8 cellular contexts compared by ENCODE assay signal in the genomic region with DNA sequence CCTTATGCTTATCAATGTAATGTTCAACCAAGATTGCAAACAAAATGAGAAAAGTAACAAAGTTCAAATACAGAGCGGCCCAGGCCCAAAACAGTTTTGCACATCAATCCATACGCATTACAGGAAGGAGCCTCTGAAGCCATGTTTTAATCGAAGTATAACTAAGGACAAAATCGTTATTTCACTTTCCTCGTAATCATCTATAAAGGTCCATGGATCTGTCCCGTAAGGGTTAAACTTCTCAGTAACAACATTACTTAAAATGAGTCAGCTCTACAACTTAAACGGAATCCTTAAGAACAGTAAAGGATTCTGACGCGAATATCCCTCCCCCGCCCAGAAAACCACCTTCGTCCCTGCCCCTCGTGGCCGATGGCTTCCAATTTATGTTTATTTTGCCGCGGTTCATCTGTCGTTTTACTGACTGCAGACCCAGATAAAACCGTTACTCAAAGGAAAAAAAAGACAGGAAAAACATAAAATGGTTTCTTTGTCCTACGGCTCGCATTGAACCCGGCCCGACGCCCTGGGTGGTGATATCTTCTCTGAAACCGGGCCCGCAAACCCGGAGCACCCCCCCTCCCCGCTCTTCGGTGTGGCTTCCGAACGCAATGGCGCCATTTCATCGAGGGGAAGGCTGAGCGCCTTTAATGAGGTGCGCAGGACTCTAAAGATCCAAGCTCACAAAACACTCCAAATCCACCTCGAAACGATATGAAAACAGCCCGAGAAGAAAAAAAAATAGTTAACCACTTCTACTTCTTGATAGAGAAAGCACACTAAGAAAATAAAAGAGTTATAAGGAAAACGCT. TPM values are rescaled to one million over a fixed set of nuclear protein-coding genes. Genes with fewer than 3 reads are reported as not detected.
DNase-seq lines count a peak whose midpoint lies in the region; ATAC-seq and TF ChIP-seq lines count a peak whose summit lies in the region.

No MANE protein-coding gene starts in this region.

- H3K27ac ChIP-seq in SJCRH30 (peak overlapping the region; percentile 99), upper lobe of right lung (peak overlapping the region; percentile 99)

- peak overlapping the region; percentile 98 for H3K4me3 ChIP-seq in SJCRH30
- peak overlapping the region; percentile 89 for H3K4me3 ChIP-seq in upper lobe of right lung

- no peaks in the 10 kb centered on the region for H3K9me3 ChIP-seq in SJCRH30 (replicated peaks)
- no peaks in the 10 kb centered on the region for H3K9me3 ChIP-seq in upper lobe of right lung

- peak overlapping the region; percentile 99 to 100 for H3K27ac Mint-ChIP-seq in activated naive CD4-positive, alpha-beta T cell treated with anti-CD3 and anti-CD28 coated beads, Interleukin-2, amount 50 U/mL, for 72 hours

- H3K27me3 ChIP-seq in SJCRH30: no peaks in the 10 kb centered on the region
- H3K27me3 ChIP-seq in upper lobe of right lung: no peaks in the 10 kb centered on the region

- DNase-seq in SIG-M5 treated with dmso at 0.1 percent for 504 hours (lab: John Stamatoyannopoulos, UW; ENCODE audit: unreplicated experiment): peak; percentile 65
- no peak for DNase-seq in SIG-M5 (lab: John Stamatoyannopoulos, UW)
- peak; percentile 67 to 78 for DNase-seq in SJCRH30
- peak in 1 of 2 donors; percentile 50 for DNase-seq in activated naive CD4-positive, alpha-beta T cell treated with anti-CD3 and anti-CD28 coated beads, Interleukin-2, amount 50 U/mL, for 72 hours (ENCODE audit: low spot score in 2 of 2)
- DNase-seq in cardiac septum (ENCODE audit: low spot score): peak; percentile 83
- peak in 8 of 10 donors; percentile 47 to 93 (median 65) for DNase-seq in posterior cingulate gyrus
- DNase-seq in upper lobe of right lung: peak; percentile 82

- H3K36me3 Mint-ChIP-seq in activated naive CD4-positive, alpha-beta T cell treated with anti-CD3 and anti-CD28 coated beads, Interleukin-2, amount 50 U/mL, for 72 hours: peaks cover 80 to 86% of the 10 kb centered on the region in 2 donors

- H3K4me1 ChIP-seq in SJCRH30 (peaks cover 8% of the 10 kb centered on the region), upper lobe of right lung (peaks cover 51% of the 10 kb centered on the region)

- no peak for ATAC-seq in activated naive CD4-positive, alpha-beta T cell treated with anti-CD3 and anti-CD28 coated beads, Interleukin-2, amount 50 U/mL, for 72 hours
- ATAC-seq in upper lobe of right lung (peak; percentile 12), GM21576 (IDR thresholded peaks at IDR 0.05; ENCODE audit: unreplicated experiment) (no peak)

- peaks cover 84% of the 10 kb centered on the region for H3K36me3 ChIP-seq in SJCRH30
- H3K36me3 ChIP-seq in upper lobe of right lung: peaks cover 47% of the 10 kb centered on the region

- no peaks in the 10 kb centered on the region for H3K9me3 Mint-ChIP-seq in activated naive CD4-positive, alpha-beta T cell treated with anti-CD3 and anti-CD28 coated beads, Interleukin-2, amount 50 U/mL, for 72 hours

- intact Hi-C loops in cardiac septum (cut with DNase I) (loop anchor here (5.0 to 10.0 kb wide), 2 partner anchors 663 to 905 kb away; a partner anchor contains a TSS), posterior cingulate gyrus (cut with DNase I) (loop anchor here (2.0 to 10.0 kb wide), 5 partner anchors 47 to 465 kb away; a partner anchor contains a TSS), upper lobe of right lung (cut with DNase I) (no loop called here)

- TF ChIP-seq CTCF in upper lobe of right lung (IDR thresholded peaks at IDR 0.05): no peak

RNA-seq across cellular contexts. Expression of a gene that starts 1.0 kb away (rescaled TPM):
- total RNA-seq in SJCRH30 (2014; rRNA removed; shearing (Covaris generic)): 746 and 863 TPM in 2 replicates
- total RNA-seq in activated naive CD4-positive, alpha-beta T cell treated with anti-CD3 and anti-CD28 coated beads, Interleukin-2, amount 50 U/mL, for 72 hours: 100 to 1,000 TPM; 695 to 940 TPM
- 353 TPM for total RNA-seq in cardiac septum
- total RNA-seq in upper lobe of right lung: 343 TPM

RNA-seq across cellular contexts. Expression of a gene that starts 2.0 kb away (rescaled TPM):
- 368 and 399 TPM in 2 replicates for total RNA-seq in SJCRH30 (2014; rRNA removed; shearing (Covaris generic))
- 100 to 1,000 TPM; 212 to 271 TPM for total RNA-seq in activated naive CD4-positive, alpha-beta T cell treated with anti-CD3 and anti-CD28 coated beads, Interleukin-2, amount 50 U/mL, for 72 hours
- total RNA-seq in cardiac septum (66.8 TPM), upper lobe of right lung (83.8 TPM)

RNA-seq across cellular contexts. Expression of a gene that starts 47.5 kb away (rescaled TPM):
- total RNA-seq in SJCRH30 (2014; rRNA removed; shearing (Covaris generic)): not detected in 2 replicates
- total RNA-seq in activated naive CD4-positive, alpha-beta T cell treated with anti-CD3 and anti-CD28 coated beads, Interleukin-2, amount 50 U/mL, for 72 hours: 10 to 100 TPM; 13.0 to 24.0 TPM
- total RNA-seq in cardiac septum (0.57 TPM), upper lobe of right lung (4.1 TPM)
